ENCODE assay signal across 8 cellular contexts in the genomic region with DNA sequence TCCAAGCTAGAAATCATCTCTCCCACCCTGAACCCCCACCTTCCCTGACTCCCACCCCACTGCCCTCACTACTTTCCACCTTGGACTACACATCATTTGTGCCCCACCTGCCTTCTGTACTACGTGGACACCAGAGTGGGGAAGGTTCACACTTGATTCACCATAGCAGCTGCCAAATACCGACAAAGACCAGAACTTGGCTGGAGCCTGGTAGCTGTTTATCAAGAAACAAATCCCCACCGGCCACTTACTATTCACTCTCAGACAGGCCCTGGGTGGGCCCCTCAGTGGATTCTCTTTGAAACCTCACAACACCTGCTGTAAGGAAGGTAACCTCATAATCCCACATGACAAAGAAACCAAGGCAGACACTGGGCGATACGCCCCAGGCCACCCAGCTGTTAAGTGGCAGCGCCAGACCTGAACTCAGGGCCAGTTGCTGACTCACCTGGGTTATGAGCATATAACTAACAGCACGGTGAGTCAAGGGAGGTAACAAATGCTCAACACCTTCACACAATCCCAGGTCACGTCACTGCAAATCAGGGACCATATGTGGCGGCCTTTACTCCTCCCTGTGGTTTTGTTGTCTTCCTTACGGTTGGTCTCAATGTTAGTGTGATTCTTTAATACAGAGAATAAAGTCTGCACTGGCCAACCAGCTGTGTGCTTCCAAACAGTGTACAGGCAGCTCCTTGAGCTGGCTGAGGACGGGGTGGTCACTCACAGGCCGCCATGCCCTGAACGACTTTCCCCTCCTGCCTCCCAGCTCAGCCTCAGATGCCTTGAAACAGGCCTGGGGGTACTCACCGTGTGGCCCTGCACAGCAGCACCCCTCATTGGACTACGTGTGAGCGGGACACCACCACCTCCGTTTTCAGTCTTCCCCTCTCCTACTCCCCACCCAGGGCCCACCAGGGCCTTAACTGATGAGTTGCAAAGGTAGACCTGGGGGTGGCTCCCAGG. TPM values are rescaled to one million over a fixed set of nuclear protein-coding genes. Genes with fewer than 3 reads are reported as not detected.
A peak's percentile ranks its signal among the peaks of the same experiment; 100 is the strongest.
DNase-seq lines count a peak whose midpoint lies in the region; ATAC-seq and TF ChIP-seq lines count a peak whose summit lies in the region.

No MANE protein-coding gene starts in this region.

- 61 to 65% (median 62%) methylated on average over 17 of the region's 17 CpGs for WGBS in ovary, 3 donors

- no peaks in the 10 kb centered on the region for H3K9me3 Mint-ChIP-seq in Calu3 (ENCODE audit: low read depth, unreplicated experiment)

- TF ChIP-seq EP300 in ovary (IDR thresholded peaks at IDR 0.05) = no peak

- peaks cover 45% of the 10 kb centered on the region for H3K4me1 ChIP-seq in ovary (ENCODE audit: insufficient read depth)

- peak overlapping the region; percentile 33 for H3K27ac Mint-ChIP-seq in Calu3 (ENCODE audit: unreplicated experiment)

- ATAC-seq in HG03439 (IDR thresholded peaks at IDR 0.05; ENCODE audit: unreplicated experiment) = no peak

- no peak overlapping the region for H3K4me3 ChIP-seq in WERI-Rb-1 (ENCODE audit: low read depth, low read length)
- no peak overlapping the region for H3K4me3 ChIP-seq in dorsolateral prefrontal cortex
- no peak overlapping the region for H3K4me3 ChIP-seq in ovary

- peak overlapping the region; percentile 12; the same call in 1 of the 2 replicates for H3K27ac ChIP-seq in WERI-Rb-1
- H3K27ac ChIP-seq in dorsolateral prefrontal cortex = peak overlapping the region in 34 of 59 donors; percentile 0 to 88 (median 58)
- H3K27ac ChIP-seq in ovary = peak overlapping the region; percentile 68 to 73

- H3K36me3 ChIP-seq in WERI-Rb-1 (peaks cover 79% of the 10 kb centered on the region), ovary (no peaks in the 10 kb centered on the region)

- DNase-seq in Calu3 (no peak), WERI-Rb-1 (no peak), dorsolateral prefrontal cortex (no peak), ovary (peak in 1 of 5 donors; percentile 19), NCI-H524 (lab: John Stamatoyannopoulos, UW) (no peak), islet precursor cell (no peak), HuH-7 (ENCODE audit: low spot score) (no peak)

- no peak for TF ChIP-seq POLR2A in ovary (IDR thresholded peaks at IDR 0.05)

- peaks cover 62% of the 10 kb centered on the region for H3K4me1 Mint-ChIP-seq in Calu3 (ENCODE audit: low read depth, unreplicated experiment)

- intact Hi-C loops in Calu3 (cut with micrococcal nuclease; ENCODE audit: unreplicated experiment) = no loop called here
- intact Hi-C loops in dorsolateral prefrontal cortex (cut with DNase I) = no loop called here
- intact Hi-C loops in ovary (cut with DNase I) = no loop called here

- H3K27me3 ChIP-seq in WERI-Rb-1 (ENCODE audit: insufficient read depth, low read depth, severe bottlenecking) = no peaks in the 10 kb centered on the region
- H3K27me3 ChIP-seq in dorsolateral prefrontal cortex = no peaks in the 10 kb centered on the region
- H3K27me3 ChIP-seq in ovary = no peaks in the 10 kb centered on the region

- CTCF ChIA-PET in Calu3 (lab: Charles Lee) = no interaction called here

- peaks cover 51% of the 10 kb centered on the region for H3K36me3 Mint-ChIP-seq in Calu3 (ENCODE audit: insufficient read depth, unreplicated experiment)

- no peak overlapping the region for H3K4me3 Mint-ChIP-seq in Calu3 (ENCODE audit: low read depth, unreplicated experiment)

- H3K9me3 ChIP-seq in WERI-Rb-1 (ENCODE audit: severe bottlenecking) = no peaks in the 10 kb centered on the region
- no peaks in the 10 kb centered on the region for H3K9me3 ChIP-seq in ovary

- no peaks in the 10 kb centered on the region for H3K27me3 Mint-ChIP-seq in Calu3 (ENCODE audit: unreplicated experiment)

- BruUV-seq in Calu3 (replicated peaks; lab: Mats Ljungman, UMichigan) = no TSS peak

- TF ChIP-seq CTCF in Calu3 (IDR thresholded peaks at IDR 0.05; ENCODE audit: unreplicated experiment) = no peak
- no peak for TF ChIP-seq CTCF in WERI-Rb-1 (IDR thresholded peaks at IDR 0.05; ENCODE audit: low read depth, low read length)
- no peak for TF ChIP-seq CTCF in dorsolateral prefrontal cortex (IDR thresholded peaks at IDR 0.05 in 54 of 56, conservative IDR thresholded peaks at IDR 0.05 in 2 of 56; ENCODE audit: low read depth in 1 of 56, partially characterized antibody in 56 of 56)
- TF ChIP-seq CTCF in ovary (IDR thresholded peaks at IDR 0.05) = no peak

RNA-seq across cellular contexts. Expression of gene WDR1, which starts 7.5 kb away (rescaled TPM):
- 188 and 199 TPM in 2 replicates for total RNA-seq in Calu3 (2022)
- total RNA-seq in dorsolateral prefrontal cortex = 100 to 1,000 TPM in 77 of 120 experiments, 10 to 100 TPM in 43; 67.7 to 164 (median 107) TPM
- 100 to 1,000 TPM in 5 of 7 donors, 10 to 100 TPM in 2; 67.2 to 352 (median 260) TPM for total RNA-seq in ovary
- polyA plus RNA-seq in ovary = 100 to 1,000 TPM; 140 to 351 TPM

Comparison
In these comparisons a context has a peak if more than half of its experiments do, and no peak if none do; other contexts are left out.
1. H3K27ac ChIP-seq: peak in every context shown above with its lines; median percentile 70 in ovary; 58 in dorsolateral prefrontal cortex; 12 in WERI-Rb-1.